ENCODE assay signal across 16 cellular contexts in the genomic region with DNA sequence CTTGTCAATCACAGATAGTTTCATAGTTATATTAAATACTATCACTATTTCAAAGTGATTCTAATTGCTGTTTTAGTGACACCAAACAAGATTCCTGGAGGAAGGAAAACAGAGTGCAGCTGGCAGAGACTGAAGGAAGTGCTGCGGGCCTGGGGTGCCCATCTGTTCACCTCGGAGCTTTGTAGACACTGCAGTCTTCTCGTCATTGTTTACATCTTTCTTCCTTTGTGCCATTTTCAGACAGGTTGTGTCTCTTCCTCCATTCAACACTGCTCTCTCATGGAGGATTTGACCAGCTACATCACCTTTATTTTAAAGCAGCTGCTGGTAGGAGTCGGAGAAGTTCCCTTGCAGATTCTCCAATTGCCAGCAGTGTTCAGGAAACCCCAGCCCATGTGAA. TPM values are rescaled to one million over a fixed set of nuclear protein-coding genes. Genes with fewer than 3 reads are reported as not detected.
"Had no signal": no experiment of that assay in that cellular context is flagged by ENCODE, and none has a peak within 500 bp of the region (broad histone marks: within the 10 kb centered on the region; RNA-seq: fewer than 3 reads in every experiment).

No MANE protein-coding gene starts in this region.

- H3K27ac Mint-ChIP-seq: activated naive CD4-positive, alpha-beta T cell treated with anti-CD3 and anti-CD28 coated beads, Interleukin-2, amount 50 U/mL, for 24 hours had no signal

- H3K27ac ChIP-seq: body of pancreas, left lung, tibial artery, uterus had no signal

- H3K4me3 Mint-ChIP-seq: activated naive CD4-positive, alpha-beta T cell treated with anti-CD3 and anti-CD28 coated beads, Interleukin-2, amount 50 U/mL, for 24 hours; nephron had no signal

- H3K27me3 ChIP-seq: body of pancreas, left lung, tibial artery, uterus had no signal

- H3K4me3 ChIP-seq: body of pancreas, left lung, tibial artery, uterus had no signal

- H3K4me1 Mint-ChIP-seq: activated naive CD4-positive, alpha-beta T cell treated with anti-CD3 and anti-CD28 coated beads, Interleukin-2, amount 50 U/mL, for 24 hours had no signal

- ATAC-seq: body of pancreas, esophagus mucosa, left lung had no signal

- DNase-seq: activated CD4-positive, alpha-beta T cell treated with anti-CD3 and anti-CD28 coated beads, Interleukin-2, amount 50 U/mL, for 1 hour; activated effector memory CD4-positive, alpha-beta T cell treated with Interleukin-2 at 50 U/mL for 16 hours; activated T-cell treated with anti-CD3 and anti-CD28 coated beads for 4 hours; amniotic stem cell; body of pancreas; central memory CD4-positive, alpha-beta T cell; left lung; retina; stimulated activated CD4-positive, alpha-beta T cell treated with anti-CD3 and anti-CD28 coated beads, Interleukin-4, amount 100 ng/mL, for 4 hours; T-helper 2 cell; tibial artery; uterus had no signal

- H3K9me3 Mint-ChIP-seq: activated naive CD4-positive, alpha-beta T cell treated with anti-CD3 and anti-CD28 coated beads, Interleukin-2, amount 50 U/mL, for 24 hours; nephron had no signal

- H3K9me3 ChIP-seq: body of pancreas, left lung, tibial artery, uterus had no signal

- H3K4me1 ChIP-seq: body of pancreas, left lung, tibial artery, uterus had no signal

- H3K36me3 ChIP-seq: left lung, tibial artery, uterus had no signal

RNA-seq across cellular contexts. Expression of gene ABCA4, which starts 37.3 kb away (rescaled TPM):
- total RNA-seq: activated CD8-positive, alpha-beta memory T cell treated with anti-CD3 and anti-CD28 coated beads for 36 hours had no signal
